Comparison of ENCODE assay signal across 28 cellular contexts in genomic region chr20:21820045-21820444, GRCh38.
"Had no signal": no experiment of that assay in that cellular context is flagged by ENCODE, and none has a peak within 500 bp of the region (broad histone marks: within the 10 kb centered on the region; RNA-seq: fewer than 3 reads in every experiment).

No MANE protein-coding gene starts in this region.

- H3K9me3 ChIP-seq: gastrocnemius medialis had no signal

- H3K36me3 ChIP-seq: brain microvascular endothelial cell, esophagus muscularis mucosa, gastrocnemius medialis, heart right ventricle had no signal

- H3K27me3 ChIP-seq: brain microvascular endothelial cell, esophagus muscularis mucosa, foreskin keratinocyte, gastrocnemius medialis, heart right ventricle had no signal

- DNase-seq: activated CD4-positive, alpha-beta memory T cell treated with anti-CD3 and anti-CD28 coated beads, Interleukin-2, amount 10 ng/mL, durations not matched to agents 7 days and 5 days; activated CD4-positive, alpha-beta T cell treated with anti-CD3 and anti-CD28 coated beads for 1 hour; activated CD4-positive, alpha-beta T cell treated with anti-CD3 and anti-CD28 coated beads for 4 hours; activated CD4-positive, alpha-beta T cell treated with anti-CD3 and anti-CD28 coated beads, Interleukin-2, amount 10 ng/mL, durations not matched to agents 7 days and 5 days; activated CD4-positive, alpha-beta T cell treated with anti-CD3 and anti-CD28 coated beads, Interleukin-2, amount 50 U/mL, for 4 hours; activated effector memory CD4-positive, alpha-beta T cell treated with Interleukin-2 at 50 U/mL for 16 hours; activated gamma-delta T cell treated with Interleukin-2 at 50 U/mL for 16 hours; activated naive CD4-positive, alpha-beta T cell treated with anti-CD3 and anti-CD28 coated beads, Interleukin-2, amount 50 U/mL, for 16 hours; activated naive CD4-positive, alpha-beta T cell treated with Interleukin-2 at 50 U/mL for 16 hours; activated T-cell treated with anti-CD3 and anti-CD28 coated beads, Interleukin-2, amount 50 U/mL, for 4 hours; amniotic stem cell; anterior cingulate cortex; brain microvascular endothelial cell; caudate nucleus; cortex of kidney; dermis blood vessel endothelial cell; effector CD4-positive, alpha-beta T cell; effector memory CD8-positive, alpha-beta T cell; erythroblast; foreskin keratinocyte; gastrocnemius medialis; glutamatergic neuron; heart right ventricle; T-helper 1 cell; T-helper 2 cell had no signal

- H3K27ac ChIP-seq: brain microvascular endothelial cell, esophagus muscularis mucosa, foreskin keratinocyte, gastrocnemius medialis, heart right ventricle had no signal

- H3K4me3 ChIP-seq: esophagus muscularis mucosa, gastrocnemius medialis, heart right ventricle had no signal

- H3K4me1 ChIP-seq: esophagus muscularis mucosa, foreskin keratinocyte, gastrocnemius medialis, heart right ventricle had no signal

- ATAC-seq: activated T-cell treated with anti-CD3 and anti-CD28 coated beads, Interleukin-2, amount 50 U/mL, for 4 hours; activated T-helper 17 cell treated with anti-CD3 and anti-CD28 coated beads, Interleukin-2, amount 50 U/mL, for 72 hours; effector memory CD8-positive, alpha-beta T cell; foreskin keratinocyte; gastrocnemius medialis; heart right ventricle; WTC11 had no signal
